11 cellular contexts compared by ENCODE assay signal in the genomic region with DNA sequence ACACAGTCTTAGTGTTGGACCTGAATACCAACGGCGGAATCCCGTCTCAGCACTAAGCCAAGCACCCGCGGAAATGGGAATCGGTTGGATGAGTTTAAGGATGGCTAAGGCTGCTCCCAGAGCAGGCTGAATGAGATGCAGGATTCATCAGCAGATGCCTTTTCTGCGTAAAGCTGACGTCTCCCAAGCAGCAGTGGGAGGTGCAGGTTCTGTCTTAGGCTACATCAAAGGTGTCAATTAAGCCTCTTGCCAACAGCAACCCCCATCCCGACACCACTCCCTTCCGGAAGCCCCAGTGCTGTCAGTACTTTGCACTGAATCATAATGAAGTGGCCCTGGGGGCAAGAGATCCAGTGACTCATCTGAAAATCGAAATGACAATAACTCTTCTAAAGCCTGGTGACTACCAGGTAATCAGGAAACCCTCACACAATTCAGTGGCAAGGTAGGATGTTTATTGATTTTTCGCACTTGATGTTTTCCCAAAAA.
A peak's percentile ranks its signal among the peaks of the same experiment; 100 is the strongest.
DNase-seq lines count a peak whose midpoint lies in the region; TF ChIP-seq lines count a peak whose summit lies in the region.
"Had no signal": no experiment of that assay in that cellular context is flagged by ENCODE, and none has a peak within 500 bp of the region (broad histone marks: within the 10 kb centered on the region; RNA-seq: fewer than 3 reads in every experiment).

No MANE protein-coding gene starts in this region.

- no peaks in the 10 kb centered on the region for H3K27me3 ChIP-seq in BE2C
- H3K27me3 ChIP-seq in breast epithelium = no peaks in the 10 kb centered on the region
- H3K27me3 ChIP-seq in layer of hippocampus (ENCODE audit: control insufficient read depth, insufficient read depth, low read length) = no peaks in the 10 kb centered on the region

- intact Hi-C loops in breast epithelium (cut with DNase I; ENCODE audit: low total_unique reads) = no loop called here

- H3K4me3 Mint-ChIP-seq in T-helper 2 cell treated with Interferon-gamma antibody and Interleukin-4, amounts not matched to agents 5 μg/mL and 100 μg/mL, for 36 hours = no peak overlapping the region

- H3K4me3 ChIP-seq in BE2C (ENCODE audit: low read depth, low read length) (no peak overlapping the region), breast epithelium (peak overlapping the region in 2 of 3 donors; percentile 17 to 20)

- H3K9me3 ChIP-seq in BE2C = no peaks in the 10 kb centered on the region
- no peaks in the 10 kb centered on the region for H3K9me3 ChIP-seq in breast epithelium

- H3K9me3 Mint-ChIP-seq in T-helper 2 cell treated with Interferon-gamma antibody and Interleukin-4, amounts not matched to agents 5 μg/mL and 100 μg/mL, for 36 hours = peaks cover 3% of the 10 kb centered on the region

- no peaks in the 10 kb centered on the region for H3K4me1 Mint-ChIP-seq in T-helper 2 cell treated with Interferon-gamma antibody and Interleukin-4, amounts not matched to agents 5 μg/mL and 100 μg/mL, for 36 hours (ENCODE audit: low read depth)

- TF ChIP-seq CTCF in BE2C (IDR thresholded peaks at IDR 0.05; ENCODE audit: low read depth, low read length) (0 out of 2 replicates have a peak, but pooled peaks have one; percentile 4), breast epithelium (IDR thresholded peaks at IDR 0.05) (no peak)

- H3K27me3 Mint-ChIP-seq in T-helper 2 cell treated with Interferon-gamma antibody and Interleukin-4, amounts not matched to agents 5 μg/mL and 100 μg/mL, for 36 hours (ENCODE audit: low read depth) = peaks cover 7% of the 10 kb centered on the region

- no peak for TF ChIP-seq POLR2A in breast epithelium (IDR thresholded peaks at IDR 0.05)

- no peaks in the 10 kb centered on the region for H3K36me3 Mint-ChIP-seq in T-helper 2 cell treated with Interferon-gamma antibody and Interleukin-4, amounts not matched to agents 5 μg/mL and 100 μg/mL, for 36 hours (ENCODE audit: low read depth)

- H3K27ac ChIP-seq in breast epithelium (peak overlapping the region in 1 of 2 donors; percentile 43), layer of hippocampus (ENCODE audit: low read depth, low read length) (peak overlapping the region; percentile 5)

- peak; percentile 15 for DNase-seq in BE2C
- DNase-seq in HT-29 (ENCODE audit: low spot score) = peak; percentile 9
- no peak for DNase-seq in breast epithelium (ENCODE audit: low spot score in 2 of 2)
- DNase-seq in OCI-M1 (lab: John Stamatoyannopoulos, UW) = no peak
- DNase-seq in T-helper 2 cell treated with Interferon-gamma antibody and Interleukin-4, amounts not matched to agents 5 μg/mL and 100 μg/mL, for 36 hours (ENCODE audit: low spot score) = no peak
- no peak for DNase-seq in activated CD4-positive, alpha-beta T cell treated with anti-CD3 and anti-CD28 coated beads for 4 hours
- no peak for DNase-seq in H4 (ENCODE audit: low spot score)
- DNase-seq: DMS79, NCI-H1694 treated with DMSO at 0.1 percent for 48 hours had no signal

- no peak overlapping the region for H3K27ac Mint-ChIP-seq in T-helper 2 cell treated with Interferon-gamma antibody and Interleukin-4, amounts not matched to agents 5 μg/mL and 100 μg/mL, for 36 hours
- H3K27ac Mint-ChIP-seq: progenitor cell of endocrine pancreas had no signal

- no peaks in the 10 kb centered on the region for H3K4me1 ChIP-seq in BE2C
- no peaks in the 10 kb centered on the region for H3K4me1 ChIP-seq in breast epithelium

- H3K36me3 ChIP-seq in BE2C = no peaks in the 10 kb centered on the region
- no peaks in the 10 kb centered on the region for H3K36me3 ChIP-seq in breast epithelium

Comparison
In these comparisons a context has a peak if more than half of its experiments do, and no peak if none do; other contexts are left out.
1. DNase-seq: peak in BE2C (single experiment) and HT-29 (single experiment); none in breast epithelium (0 of 2), OCI-M1 (single experiment), T-helper 2 cell treated with Interferon-gamma antibody and Interleukin-4, amounts not matched to agents 5 μg/mL and 100 μg/mL, for 36 hours (single experiment), activated CD4-positive, alpha-beta T cell treated with anti-CD3 and anti-CD28 coated beads for 4 hours (0 of 2) and H4 (single experiment).